10 cellular contexts compared by ENCODE assay signal in genomic region chr11:62669420-62670161, GRCh38. TPM values are rescaled to one million over a fixed set of nuclear protein-coding genes. Genes with fewer than 3 reads are reported as not detected.
DNase-seq lines count a peak whose midpoint lies in the region; ATAC-seq, FAIRE-seq and TF ChIP-seq lines count a peak whose summit lies in the region.
"Had no signal": no experiment of that assay in that cellular context is flagged by ENCODE, and none has a peak within 500 bp of the region (broad histone marks: within the 10 kb centered on the region; RNA-seq: fewer than 3 reads in every experiment).

No MANE protein-coding gene starts in this region.

- peak overlapping the region; percentile 97 to 100 (median 100) for H3K4me3 Mint-ChIP-seq in immature natural killer cell

- intact Hi-C loops in esophagus muscularis mucosa (cut with DNase I): no loop called here

- no peak for TF ChIP-seq CTCF in A549 (IDR thresholded peaks at IDR 0.05)
- TF ChIP-seq CTCF in SU-DHL-6 (IDR thresholded peaks at IDR 0.05; ENCODE audit: insufficient read depth, low read length, poor library complexity, severe bottlenecking): no peak
- no peak for TF ChIP-seq CTCF in esophagus muscularis mucosa (IDR thresholded peaks at IDR 0.05)

- H3K4me1 Mint-ChIP-seq in immature natural killer cell: peaks cover 52 to 58% of the 10 kb centered on the region in 2 donors

- TF ChIP-seq EP300 in A549 (IDR thresholded peaks at IDR 0.05): no peak
- TF ChIP-seq EP300 in esophagus muscularis mucosa (IDR thresholded peaks at IDR 0.05): no peak

- TF ChIP-seq POLR2A in A549 (IDR thresholded peaks at IDR 0.05; ENCODE audit: low read length) (no peak), esophagus muscularis mucosa (IDR thresholded peaks at IDR 0.05; ENCODE audit: low read depth) (no peak)

- POLR2A ChIA-PET in A549 (lab: Yijun Ruan, JAX): interaction anchor here (0.7 to 3.3 kb wide), 4 partner anchors 16 to 58 kb away, joined by 3 to 34 read pairs (median 4); partner anchors contain the start of genes HNRNPUL2, INTS5 and TTC9C

- H3F3A ChIP-seq in SU-DHL-6 (ENCODE audit: insufficient read depth): peaks cover 63% of the 10 kb centered on the region

- H3K4me3 ChIP-seq in A549 (no peak overlapping the region), SU-DHL-6 (ENCODE audit: insufficient read depth, low read length, poor library complexity, severe bottlenecking) (no peak overlapping the region), esophagus muscularis mucosa (no peak overlapping the region)

- H3K4me2 ChIP-seq in A549: peak overlapping the region; percentile 64; the same call in 2 of the 3 replicates
- peak overlapping the region; percentile 91 for H3K4me2 ChIP-seq in SU-DHL-6 (ENCODE audit: low read depth, low read length, poor library complexity, severe bottlenecking)

- peaks cover under 1% of the 10 kb centered on the region in 3 donors for H3K36me3 Mint-ChIP-seq in immature natural killer cell

- no peaks in the 10 kb centered on the region for H3K27me3 ChIP-seq in SU-DHL-6 (ENCODE audit: low read length)
- H3K27me3 ChIP-seq in esophagus muscularis mucosa: no peaks in the 10 kb centered on the region

- peak overlapping the region in 5 of 6 donors; percentile 46 to 92 (median 76) for H3K27ac Mint-ChIP-seq in immature natural killer cell

- CTCF ChIA-PET in A549 (lab: Yijun Ruan, JAX): interaction anchor here (0.8 to 9.0 kb wide), 7 partner anchors 11 to 275 kb away, joined by 3 to 72 read pairs (median 3); partner anchors contain the start of genes HNRNPUL2 and LRRN4CL

- no peaks in the 10 kb centered on the region for H3K9me3 Mint-ChIP-seq in immature natural killer cell

- H3K9me2 ChIP-seq in SU-DHL-6 (replicated peaks; ENCODE audit: insufficient read depth, low read length): no peaks in the 10 kb centered on the region

- H3K9me3 ChIP-seq in A549: no peaks in the 10 kb centered on the region
- no peaks in the 10 kb centered on the region for H3K9me3 ChIP-seq in SU-DHL-6 (ENCODE audit: insufficient read depth, low read length)
- no peaks in the 10 kb centered on the region for H3K9me3 ChIP-seq in esophagus muscularis mucosa

- FAIRE-seq in A549 (lab: Jason Lieb, UNC): no peak

- no peaks in the 10 kb centered on the region for H4K20me1 ChIP-seq in SU-DHL-6 (ENCODE audit: low read depth, low read length)

- H3K4me1 ChIP-seq in A549: peaks cover 36% of the 10 kb centered on the region
- peaks cover 44 to 70% (median 60%) of the 10 kb centered on the region in 4 donors for H3K4me1 ChIP-seq in esophagus muscularis mucosa

- peak in 1 of 2 experiments; percentile 5; a peak in 2 of 6 replicates for ATAC-seq in A549
- ATAC-seq in HG02678 (IDR thresholded peaks at IDR 0.05; ENCODE audit: unreplicated experiment): no peak

- 0 out of 2 replicates have a peak overlapping the region, but pooled peaks have one; percentile 81 for H3K9ac ChIP-seq in SU-DHL-6 (ENCODE audit: low read length)

- H3K27ac ChIP-seq in A549: peak overlapping the region in 1 of 2 experiments; percentile 11; a peak in 2 of 6 replicates
- peak overlapping the region; percentile 41 for H3K27ac ChIP-seq in SU-DHL-6 (ENCODE audit: low read depth, low read length)
- H3K27ac ChIP-seq in esophagus muscularis mucosa (replicated peaks in 1 of 4): no peak overlapping the region

- H3K36me3 ChIP-seq in SU-DHL-6 (ENCODE audit: low read length) (peaks cover 8% of the 10 kb centered on the region; the same call in 1 of the 2 replicates), esophagus muscularis mucosa (peaks cover 0 to 28% (median 21%) of the 10 kb centered on the region in 4 donors)

- no peak overlapping the region for H2AFZ ChIP-seq in SU-DHL-6 (ENCODE audit: low read depth, low read length, severe bottlenecking)

- no peak for TF ChIP-seq RAD21 in A549 (conservative IDR thresholded peaks at IDR 0.05 in 1 of 2, IDR thresholded peaks at IDR 0.05 in 1 of 2)

- DNase-seq in A549 (ENCODE audit: low read depth in 1 of 2, low spot score in 1 of 2): peak in 1 of 2 experiments; percentile 56
- DNase-seq in ELF-1 (ENCODE audit: low read depth, low spot score): peak; percentile 35
- DNase-seq in immature natural killer cell: no peak
- no peak for DNase-seq in HPDE6-E6E7 (ENCODE audit: extremely low spot score)
- no peak for DNase-seq in NK-92 treated with Interleukin-12 subunit alpha and Interleukin-12 subunit beta, amount 100 ng/mL, for 24 hours (lab: John Stamatoyannopoulos, UW)
- DNase-seq in esophagus muscularis mucosa (ENCODE audit: extremely low spot score): no peak
- DNase-seq: activated gamma-delta T cell treated with Interleukin-2 at 50 U/mL for 16 hours, nucleus accumbens had no signal

- peaks cover 61% of the 10 kb centered on the region for H3K79me2 ChIP-seq in SU-DHL-6 (ENCODE audit: insufficient read depth, low read length)

- 77% methylated on average over 4 of the region's 4 CpGs for WGBS in A549 (ENCODE audit: missing lambda C conversion rate)
- WGBS in esophagus muscularis mucosa: 83% methylated on average over 4 of the region's 4 CpGs

- peaks cover 9 to 23% (median 23%) of the 10 kb centered on the region in 3 donors for H3K27me3 Mint-ChIP-seq in immature natural killer cell (ENCODE audit: low read depth in 3 of 3)

TF ChIP-seq in A549, 52 proteins besides CTCF, POLR2A, EP300 and RAD21 (continues in another document):
- no peak for TF ChIP-seq JUNB (IDR thresholded peaks at IDR 0.05)
- TF ChIP-seq NPAS2 (CRISPR knock-in tag; IDR thresholded peaks at IDR 0.05; ENCODE audit: borderline replicate concordance): no peak
- TF ChIP-seq HMGXB4 (CRISPR knock-in tag; IDR thresholded peaks at IDR 0.05; ENCODE audit: borderline replicate concordance): no peak
- no peak for TF ChIP-seq FOSL2 (IDR thresholded peaks at IDR 0.05)
- no peak for TF ChIP-seq FOSL2 (CRISPR knock-in tag; IDR thresholded peaks at IDR 0.05)

RNA-seq across cellular contexts. Expression of gene UQCC3, which starts 1.9 kb away (rescaled TPM):
- 13.9 and 20.2 TPM in 2 replicates for polyA plus RNA-seq in A549 (2011; rRNA removed)
- polyA plus RNA-seq in A549 (2012; cell fraction: cytosol; rRNA removed): 68.2 and 84.4 TPM in 2 replicates
- polyA plus RNA-seq in A549 (2012; cell fraction: nucleus; rRNA removed): 27.7 and 28.6 TPM in 2 replicates
- polyA plus RNA-seq in A549 (2017; fragmentation: RNase III; extraction: RNeasy Plus Mini Kit Qiagen cat#74134 plus additional on column Dnase treatment): 27.8 to 31.1 TPM (median 28.7 TPM) in 3 replicates
- polyA minus RNA-seq in A549 (2011; rRNA and poly(A)+ RNA removed): 3.7 and 4.3 TPM in 2 replicates
- polyA plus RNA-seq in immature natural killer cell: 10 to 100 TPM; 13.9 to 18.0 (median 14.0) TPM
- total RNA-seq in esophagus muscularis mucosa: 1 to 10 TPM; 6.3 to 7.5 (median 7.1) TPM

RNA-seq across cellular contexts. Expression of gene LBHD1, which starts 2.5 kb away (rescaled TPM):
- polyA plus RNA-seq in A549 (2011; rRNA removed) (4.1 and 5.3 TPM in 2 replicates), A549 (2017; fragmentation: RNase III; extraction: RNeasy Plus Mini Kit Qiagen cat#74134 plus additional on column Dnase treatment) (4.9 to 8.3 TPM (median 6.8 TPM) in 3 replicates), immature natural killer cell (10 to 100 TPM in 1 of 3 donors, 1 to 10 TPM in 2; 6.3 to 11.4 (median 6.5) TPM)
- 4.1 and 4.2 TPM in 2 replicates for polyA plus RNA-seq in A549 (2012; cell fraction: cytosol; rRNA removed)
- 8.5 and 12.3 TPM in 2 replicates for polyA plus RNA-seq in A549 (2012; cell fraction: nucleus; rRNA removed)
- 5.3 and 5.9 TPM in 2 replicates for polyA minus RNA-seq in A549 (2011; rRNA and poly(A)+ RNA removed)
- total RNA-seq in esophagus muscularis mucosa: 1 to 10 TPM; 1.6 to 2.5 (median 1.7) TPM

RNA-seq across cellular contexts. Expression of gene CSKMT, which starts 4.5 kb away (rescaled TPM):
- polyA plus RNA-seq in A549 (2011; rRNA removed) (5.4 and 5.7 TPM in 2 replicates), A549 (2017; fragmentation: RNase III; extraction: RNeasy Plus Mini Kit Qiagen cat#74134 plus additional on column Dnase treatment) (12.9 to 18.2 TPM (median 14.3 TPM) in 3 replicates), immature natural killer cell (1 to 10 TPM in 2 of 3 donors, not detected in 1; 2.1 to 4.4 TPM)
- 18.1 and 19.7 TPM in 2 replicates for polyA plus RNA-seq in A549 (2012; cell fraction: cytosol; rRNA removed)
- polyA plus RNA-seq in A549 (2012; cell fraction: nucleus; rRNA removed): 24.2 and 48.6 TPM in 2 replicates
- 57.7 and 196 TPM in 2 replicates for polyA minus RNA-seq in A549 (2011; rRNA and poly(A)+ RNA removed)
- 1 to 10 TPM; 2.9 to 4.9 (median 3.1) TPM for total RNA-seq in esophagus muscularis mucosa

RNA-seq across cellular contexts. Expression of gene C11orf98, which starts 4.6 kb away (rescaled TPM):
- polyA plus RNA-seq in A549 (2011; rRNA removed) (89.1 and 91.7 TPM in 2 replicates), A549 (2017; fragmentation: RNase III; extraction: RNeasy Plus Mini Kit Qiagen cat#74134 plus additional on column Dnase treatment) (128 to 161 TPM (median 140 TPM) in 3 replicates), immature natural killer cell (100 to 1,000 TPM; 125 to 152 (median 136) TPM)
- 111 and 131 TPM in 2 replicates for polyA plus RNA-seq in A549 (2012; cell fraction: cytosol; rRNA removed)
- polyA plus RNA-seq in A549 (2012; cell fraction: nucleus; rRNA removed): 56.0 and 81.5 TPM in 2 replicates
- polyA minus RNA-seq in A549 (2011; rRNA and poly(A)+ RNA removed): 8.9 and 9.6 TPM in 2 replicates
- total RNA-seq in esophagus muscularis mucosa: 10 to 100 TPM; 23.7 to 38.0 (median 33.0) TPM

RNA-seq across cellular contexts. Expression of gene UBXN1, which starts 9.3 kb away (rescaled TPM):
- 56.8 and 120 TPM in 2 replicates for polyA plus RNA-seq in A549 (2011; rRNA removed)
- polyA plus RNA-seq in A549 (2012; cell fraction: cytosol; rRNA removed): 118 and 146 TPM in 2 replicates
- 131 and 147 TPM in 2 replicates for polyA plus RNA-seq in A549 (2012; cell fraction: nucleus; rRNA removed)
- 110 to 117 TPM (median 117 TPM) in 3 replicates for polyA plus RNA-seq in A549 (2017; fragmentation: RNase III; extraction: RNeasy Plus Mini Kit Qiagen cat#74134 plus additional on column Dnase treatment)
- 34.3 and 36.1 TPM in 2 replicates for polyA minus RNA-seq in A549 (2011; rRNA and poly(A)+ RNA removed)
- 100 to 1,000 TPM in 2 of 3 donors, 10 to 100 TPM in 1; 93.1 to 152 (median 152) TPM for polyA plus RNA-seq in immature natural killer cell
- total RNA-seq in esophagus muscularis mucosa: 100 to 1,000 TPM; 192 to 277 (median 234) TPM
